In the genomic region with DNA sequence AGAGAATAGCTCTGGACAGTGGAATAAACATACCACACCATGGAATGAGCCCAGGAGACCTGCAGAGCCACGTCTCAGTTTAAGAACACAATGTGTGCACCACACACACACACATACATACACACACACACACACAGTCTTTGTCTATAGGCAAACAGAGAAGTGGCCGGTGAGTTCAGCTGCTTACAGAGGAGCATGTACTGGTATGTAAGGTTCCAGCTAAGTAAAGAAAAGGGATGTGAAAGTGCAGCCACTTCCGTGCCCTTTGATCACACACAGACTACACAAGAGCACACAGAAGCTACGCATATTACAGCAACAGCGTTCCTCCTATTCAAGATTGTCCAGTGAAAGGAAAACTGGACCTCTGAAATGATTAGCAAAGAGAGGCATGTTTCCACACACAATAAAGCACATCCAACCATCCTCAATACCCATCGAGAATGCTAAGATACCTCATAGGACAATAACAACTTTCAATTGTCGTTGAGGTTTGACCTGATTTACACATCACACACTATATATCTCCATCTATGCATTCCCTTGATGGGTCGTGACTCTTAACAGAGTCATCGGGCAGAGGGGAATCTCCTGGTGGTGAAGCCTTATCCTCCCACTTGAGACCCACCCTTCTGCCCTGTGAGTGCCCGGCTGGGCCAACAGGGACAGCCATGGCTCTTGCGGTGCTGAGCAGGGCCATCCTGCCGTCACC, we compare ENCODE assay signal across 1 cellular context.
A peak's percentile ranks its signal among the peaks of the same experiment; 100 is the strongest.
TF ChIP-seq lines count a peak whose summit lies in the region.

No MANE protein-coding gene starts in this region.

TF ChIP-seq in HepG2, 621 proteins besides CTCF, POLR2A, EP300 and RAD21 (continued from another document and continues in another):
- TF ChIP-seq, protein P1, sequence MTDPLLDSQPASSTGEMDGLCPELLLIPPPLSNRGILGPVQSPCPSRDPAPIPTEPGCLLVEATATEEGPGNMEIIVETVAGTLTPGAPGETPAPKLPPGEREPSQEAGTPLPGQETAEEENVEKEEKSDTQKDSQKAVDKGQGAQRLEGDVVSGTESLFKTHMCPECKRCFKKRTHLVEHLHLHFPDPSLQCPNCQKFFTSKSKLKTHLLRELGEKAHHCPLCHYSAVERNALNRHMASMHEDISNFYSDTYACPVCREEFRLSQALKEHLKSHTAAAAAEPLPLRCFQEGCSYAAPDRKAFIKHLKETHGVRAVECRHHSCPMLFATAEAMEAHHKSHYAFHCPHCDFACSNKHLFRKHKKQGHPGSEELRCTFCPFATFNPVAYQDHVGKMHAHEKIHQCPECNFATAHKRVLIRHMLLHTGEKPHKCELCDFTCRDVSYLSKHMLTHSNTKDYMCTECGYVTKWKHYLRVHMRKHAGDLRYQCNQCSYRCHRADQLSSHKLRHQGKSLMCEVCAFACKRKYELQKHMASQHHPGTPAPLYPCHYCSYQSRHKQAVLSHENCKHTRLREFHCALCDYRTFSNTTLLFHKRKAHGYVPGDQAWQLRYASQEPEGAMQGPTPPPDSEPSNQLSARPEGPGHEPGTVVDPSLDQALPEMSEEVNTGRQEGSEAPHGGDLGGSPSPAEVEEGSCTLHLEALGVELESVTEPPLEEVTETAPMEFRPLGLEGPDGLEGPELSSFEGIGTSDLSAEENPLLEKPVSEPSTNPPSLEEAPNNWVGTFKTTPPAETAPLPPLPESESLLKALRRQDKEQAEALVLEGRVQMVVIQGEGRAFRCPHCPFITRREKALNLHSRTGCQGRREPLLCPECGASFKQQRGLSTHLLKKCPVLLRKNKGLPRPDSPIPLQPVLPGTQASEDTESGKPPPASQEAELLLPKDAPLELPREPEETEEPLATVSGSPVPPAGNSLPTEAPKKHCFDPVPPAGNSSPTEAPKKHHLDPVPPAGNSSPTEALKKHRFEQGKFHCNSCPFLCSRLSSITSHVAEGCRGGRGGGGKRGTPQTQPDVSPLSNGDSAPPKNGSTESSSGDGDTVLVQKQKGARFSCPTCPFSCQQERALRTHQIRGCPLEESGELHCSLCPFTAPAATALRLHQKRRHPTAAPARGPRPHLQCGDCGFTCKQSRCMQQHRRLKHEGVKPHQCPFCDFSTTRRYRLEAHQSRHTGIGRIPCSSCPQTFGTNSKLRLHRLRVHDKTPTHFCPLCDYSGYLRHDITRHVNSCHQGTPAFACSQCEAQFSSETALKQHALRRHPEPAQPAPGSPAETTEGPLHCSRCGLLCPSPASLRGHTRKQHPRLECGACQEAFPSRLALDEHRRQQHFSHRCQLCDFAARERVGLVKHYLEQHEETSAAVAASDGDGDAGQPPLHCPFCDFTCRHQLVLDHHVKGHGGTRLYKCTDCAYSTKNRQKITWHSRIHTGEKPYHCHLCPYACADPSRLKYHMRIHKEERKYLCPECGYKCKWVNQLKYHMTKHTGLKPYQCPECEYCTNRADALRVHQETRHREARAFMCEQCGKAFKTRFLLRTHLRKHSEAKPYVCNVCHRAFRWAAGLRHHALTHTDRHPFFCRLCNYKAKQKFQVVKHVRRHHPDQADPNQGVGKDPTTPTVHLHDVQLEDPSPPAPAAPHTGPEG (CRISPR knock-in tag; IDR thresholded peaks at IDR 0.05): no peak
- TF ChIP-seq ZNF33A (CRISPR knock-in tag; IDR thresholded peaks at IDR 0.05; ENCODE audit: borderline replicate concordance) (no peak), HMG20A (CRISPR knock-in tag; IDR thresholded peaks at IDR 0.05; ENCODE audit: borderline replicate concordance) (peak; percentile 59; the same call in 1 of the 2 replicates), ASH2L (IDR thresholded peaks at IDR 0.05; ENCODE audit: insufficient read length, low read depth, low read length) (peak; percentile 66), HNRNPK (IDR thresholded peaks at IDR 0.05; ENCODE audit: low read depth, low read length, poor library complexity, severe bottlenecking) (no peak), FOXK2 (IDR thresholded peaks at IDR 0.05) (peak; percentile 66; the same call in 1 of the 2 replicates), ZNF614 (CRISPR knock-in tag; IDR thresholded peaks at IDR 0.05; ENCODE audit: borderline replicate concordance) (peak; percentile 59; the same call in 1 of the 2 replicates), ISX (CRISPR knock-in tag; conservative IDR thresholded peaks at IDR 0.05) (no peak), ELF3 (CRISPR knock-in tag; IDR thresholded peaks at IDR 0.05) (peak; percentile 87), PRPF4 (IDR thresholded peaks at IDR 0.05; ENCODE audit: low read depth, low read length, poor library complexity, severe bottlenecking) (no peak), KAT2B (IDR thresholded peaks at IDR 0.05; ENCODE audit: borderline replicate concordance, low read depth, low read length) (no peak), ATAD3A (CRISPR knock-in tag; IDR thresholded peaks at IDR 0.05) (no peak), TCF7 (IDR thresholded peaks at IDR 0.05; ENCODE audit: low read depth) (peak; percentile 53), ZNF788 (CRISPR knock-in tag; IDR thresholded peaks at IDR 0.05; ENCODE audit: borderline replicate concordance) (0 out of 2 replicates have a peak, but pooled peaks have one; percentile 48), ZNF10 (CRISPR knock-in tag; IDR thresholded peaks at IDR 0.05; ENCODE audit: borderline replicate concordance, low read depth) (no peak), SP1 (IDR thresholded peaks at IDR 0.05) (no peak), SP1 (CRISPR knock-in tag; IDR thresholded peaks at IDR 0.05) (no peak), MXI1 (IDR thresholded peaks at IDR 0.05; ENCODE audit: borderline replicate concordance, low read depth, low read length) (peak; percentile 39; the same call in 1 of the 3 replicates), ZBTB3 (CRISPR knock-in tag; IDR thresholded peaks at IDR 0.05; ENCODE audit: borderline replicate concordance, low read depth) (no peak), SPEN (CRISPR knock-in tag; IDR thresholded peaks at IDR 0.05; ENCODE audit: low read depth) (peak; percentile 55; the same call in 1 of the 2 replicates), ZMYM4 (CRISPR knock-in tag; IDR thresholded peaks at IDR 0.05) (no peak), FOXO1 (CRISPR knock-in tag; IDR thresholded peaks at IDR 0.05) (no peak; the same call in 1 of the 2 replicates), GABPB1 (CRISPR knock-in tag; IDR thresholded peaks at IDR 0.05) (0 out of 2 replicates have a peak, but pooled peaks have one; percentile 8)
- TF ChIP-seq, protein P2, sequence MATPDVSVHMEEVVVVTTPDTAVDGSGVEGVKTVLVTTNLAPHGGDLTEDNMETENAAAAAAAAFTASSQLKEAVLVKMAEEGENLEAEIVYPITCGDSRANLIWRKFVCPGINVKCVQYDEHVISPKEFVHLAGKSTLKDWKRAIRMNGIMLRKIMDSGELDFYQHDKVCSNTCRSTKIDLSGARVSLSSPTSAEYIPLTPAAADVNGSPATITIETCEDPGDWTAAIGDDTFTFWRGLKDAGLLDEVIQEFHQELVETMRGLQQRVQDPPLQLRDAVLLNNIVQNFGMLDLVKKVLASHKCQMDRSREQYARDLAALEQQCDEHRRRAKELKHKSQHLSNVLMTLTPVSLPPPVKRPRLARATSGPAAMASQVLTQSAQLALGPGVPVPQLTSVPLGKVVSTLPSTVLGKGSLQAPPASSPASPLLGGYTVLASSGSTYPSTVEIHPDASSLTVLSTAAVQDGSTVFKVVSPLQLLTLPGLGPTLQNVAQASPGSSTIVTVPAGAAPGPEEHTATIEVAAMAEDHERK (CRISPR knock-in tag; IDR thresholded peaks at IDR 0.05; ENCODE audit: low read depth): no peak
- TF ChIP-seq, protein P3, sequence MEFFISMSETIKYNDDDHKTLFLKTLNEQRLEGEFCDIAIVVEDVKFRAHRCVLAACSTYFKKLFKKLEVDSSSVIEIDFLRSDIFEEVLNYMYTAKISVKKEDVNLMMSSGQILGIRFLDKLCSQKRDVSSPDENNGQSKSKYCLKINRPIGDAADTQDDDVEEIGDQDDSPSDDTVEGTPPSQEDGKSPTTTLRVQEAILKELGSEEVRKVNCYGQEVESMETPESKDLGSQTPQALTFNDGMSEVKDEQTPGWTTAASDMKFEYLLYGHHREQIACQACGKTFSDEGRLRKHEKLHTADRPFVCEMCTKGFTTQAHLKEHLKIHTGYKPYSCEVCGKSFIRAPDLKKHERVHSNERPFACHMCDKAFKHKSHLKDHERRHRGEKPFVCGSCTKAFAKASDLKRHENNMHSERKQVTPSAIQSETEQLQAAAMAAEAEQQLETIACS (CRISPR knock-in tag; IDR thresholded peaks at IDR 0.05): no peak
- TF ChIP-seq, protein P4, sequence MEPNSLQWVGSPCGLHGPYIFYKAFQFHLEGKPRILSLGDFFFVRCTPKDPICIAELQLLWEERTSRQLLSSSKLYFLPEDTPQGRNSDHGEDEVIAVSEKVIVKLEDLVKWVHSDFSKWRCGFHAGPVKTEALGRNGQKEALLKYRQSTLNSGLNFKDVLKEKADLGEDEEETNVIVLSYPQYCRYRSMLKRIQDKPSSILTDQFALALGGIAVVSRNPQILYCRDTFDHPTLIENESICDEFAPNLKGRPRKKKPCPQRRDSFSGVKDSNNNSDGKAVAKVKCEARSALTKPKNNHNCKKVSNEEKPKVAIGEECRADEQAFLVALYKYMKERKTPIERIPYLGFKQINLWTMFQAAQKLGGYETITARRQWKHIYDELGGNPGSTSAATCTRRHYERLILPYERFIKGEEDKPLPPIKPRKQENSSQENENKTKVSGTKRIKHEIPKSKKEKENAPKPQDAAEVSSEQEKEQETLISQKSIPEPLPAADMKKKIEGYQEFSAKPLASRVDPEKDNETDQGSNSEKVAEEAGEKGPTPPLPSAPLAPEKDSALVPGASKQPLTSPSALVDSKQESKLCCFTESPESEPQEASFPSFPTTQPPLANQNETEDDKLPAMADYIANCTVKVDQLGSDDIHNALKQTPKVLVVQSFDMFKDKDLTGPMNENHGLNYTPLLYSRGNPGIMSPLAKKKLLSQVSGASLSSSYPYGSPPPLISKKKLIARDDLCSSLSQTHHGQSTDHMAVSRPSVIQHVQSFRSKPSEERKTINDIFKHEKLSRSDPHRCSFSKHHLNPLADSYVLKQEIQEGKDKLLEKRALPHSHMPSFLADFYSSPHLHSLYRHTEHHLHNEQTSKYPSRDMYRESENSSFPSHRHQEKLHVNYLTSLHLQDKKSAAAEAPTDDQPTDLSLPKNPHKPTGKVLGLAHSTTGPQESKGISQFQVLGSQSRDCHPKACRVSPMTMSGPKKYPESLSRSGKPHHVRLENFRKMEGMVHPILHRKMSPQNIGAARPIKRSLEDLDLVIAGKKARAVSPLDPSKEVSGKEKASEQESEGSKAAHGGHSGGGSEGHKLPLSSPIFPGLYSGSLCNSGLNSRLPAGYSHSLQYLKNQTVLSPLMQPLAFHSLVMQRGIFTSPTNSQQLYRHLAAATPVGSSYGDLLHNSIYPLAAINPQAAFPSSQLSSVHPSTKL (CRISPR knock-in tag; IDR thresholded peaks at IDR 0.05): peak; percentile 86
- TF ChIP-seq, protein P5, sequence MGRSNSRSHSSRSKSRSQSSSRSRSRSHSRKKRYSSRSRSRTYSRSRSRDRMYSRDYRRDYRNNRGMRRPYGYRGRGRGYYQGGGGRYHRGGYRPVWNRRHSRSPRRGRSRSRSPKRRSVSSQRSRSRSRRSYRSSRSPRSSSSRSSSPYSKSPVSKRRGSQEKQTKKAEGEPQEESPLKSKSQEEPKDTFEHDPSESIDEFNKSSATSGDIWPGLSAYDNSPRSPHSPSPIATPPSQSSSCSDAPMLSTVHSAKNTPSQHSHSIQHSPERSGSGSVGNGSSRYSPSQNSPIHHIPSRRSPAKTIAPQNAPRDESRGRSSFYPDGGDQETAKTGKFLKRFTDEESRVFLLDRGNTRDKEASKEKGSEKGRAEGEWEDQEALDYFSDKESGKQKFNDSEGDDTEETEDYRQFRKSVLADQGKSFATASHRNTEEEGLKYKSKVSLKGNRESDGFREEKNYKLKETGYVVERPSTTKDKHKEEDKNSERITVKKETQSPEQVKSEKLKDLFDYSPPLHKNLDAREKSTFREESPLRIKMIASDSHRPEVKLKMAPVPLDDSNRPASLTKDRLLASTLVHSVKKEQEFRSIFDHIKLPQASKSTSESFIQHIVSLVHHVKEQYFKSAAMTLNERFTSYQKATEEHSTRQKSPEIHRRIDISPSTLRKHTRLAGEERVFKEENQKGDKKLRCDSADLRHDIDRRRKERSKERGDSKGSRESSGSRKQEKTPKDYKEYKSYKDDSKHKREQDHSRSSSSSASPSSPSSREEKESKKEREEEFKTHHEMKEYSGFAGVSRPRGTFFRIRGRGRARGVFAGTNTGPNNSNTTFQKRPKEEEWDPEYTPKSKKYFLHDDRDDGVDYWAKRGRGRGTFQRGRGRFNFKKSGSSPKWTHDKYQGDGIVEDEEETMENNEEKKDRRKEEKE (IDR thresholded peaks at IDR 0.05): no peak
- TF ChIP-seq, protein P6, sequence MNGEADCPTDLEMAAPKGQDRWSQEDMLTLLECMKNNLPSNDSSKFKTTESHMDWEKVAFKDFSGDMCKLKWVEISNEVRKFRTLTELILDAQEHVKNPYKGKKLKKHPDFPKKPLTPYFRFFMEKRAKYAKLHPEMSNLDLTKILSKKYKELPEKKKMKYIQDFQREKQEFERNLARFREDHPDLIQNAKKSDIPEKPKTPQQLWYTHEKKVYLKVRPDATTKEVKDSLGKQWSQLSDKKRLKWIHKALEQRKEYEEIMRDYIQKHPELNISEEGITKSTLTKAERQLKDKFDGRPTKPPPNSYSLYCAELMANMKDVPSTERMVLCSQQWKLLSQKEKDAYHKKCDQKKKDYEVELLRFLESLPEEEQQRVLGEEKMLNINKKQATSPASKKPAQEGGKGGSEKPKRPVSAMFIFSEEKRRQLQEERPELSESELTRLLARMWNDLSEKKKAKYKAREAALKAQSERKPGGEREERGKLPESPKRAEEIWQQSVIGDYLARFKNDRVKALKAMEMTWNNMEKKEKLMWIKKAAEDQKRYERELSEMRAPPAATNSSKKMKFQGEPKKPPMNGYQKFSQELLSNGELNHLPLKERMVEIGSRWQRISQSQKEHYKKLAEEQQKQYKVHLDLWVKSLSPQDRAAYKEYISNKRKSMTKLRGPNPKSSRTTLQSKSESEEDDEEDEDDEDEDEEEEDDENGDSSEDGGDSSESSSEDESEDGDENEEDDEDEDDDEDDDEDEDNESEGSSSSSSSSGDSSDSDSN (CRISPR knock-in tag; IDR thresholded peaks at IDR 0.05): peak; percentile 27; the same call in 1 of the 2 replicates
- TF ChIP-seq, protein P7, sequence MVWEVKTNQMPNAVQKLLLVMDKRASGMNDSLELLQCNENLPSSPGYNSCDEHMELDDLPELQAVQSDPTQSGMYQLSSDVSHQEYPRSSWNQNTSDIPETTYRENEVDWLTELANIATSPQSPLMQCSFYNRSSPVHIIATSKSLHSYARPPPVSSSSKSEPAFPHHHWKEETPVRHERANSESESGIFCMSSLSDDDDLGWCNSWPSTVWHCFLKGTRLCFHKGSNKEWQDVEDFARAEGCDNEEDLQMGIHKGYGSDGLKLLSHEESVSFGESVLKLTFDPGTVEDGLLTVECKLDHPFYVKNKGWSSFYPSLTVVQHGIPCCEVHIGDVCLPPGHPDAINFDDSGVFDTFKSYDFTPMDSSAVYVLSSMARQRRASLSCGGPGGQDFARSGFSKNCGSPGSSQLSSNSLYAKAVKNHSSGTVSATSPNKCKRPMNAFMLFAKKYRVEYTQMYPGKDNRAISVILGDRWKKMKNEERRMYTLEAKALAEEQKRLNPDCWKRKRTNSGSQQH (CRISPR knock-in tag; IDR thresholded peaks at IDR 0.05; ENCODE audit: low read depth): no peak
- TF ChIP-seq, protein P8, sequence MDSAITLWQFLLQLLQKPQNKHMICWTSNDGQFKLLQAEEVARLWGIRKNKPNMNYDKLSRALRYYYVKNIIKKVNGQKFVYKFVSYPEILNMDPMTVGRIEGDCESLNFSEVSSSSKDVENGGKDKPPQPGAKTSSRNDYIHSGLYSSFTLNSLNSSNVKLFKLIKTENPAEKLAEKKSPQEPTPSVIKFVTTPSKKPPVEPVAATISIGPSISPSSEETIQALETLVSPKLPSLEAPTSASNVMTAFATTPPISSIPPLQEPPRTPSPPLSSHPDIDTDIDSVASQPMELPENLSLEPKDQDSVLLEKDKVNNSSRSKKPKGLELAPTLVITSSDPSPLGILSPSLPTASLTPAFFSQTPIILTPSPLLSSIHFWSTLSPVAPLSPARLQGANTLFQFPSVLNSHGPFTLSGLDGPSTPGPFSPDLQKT (CRISPR knock-in tag; IDR thresholded peaks at IDR 0.05; ENCODE audit: borderline replicate concordance): no peak
